ENCODE assay signal across 23 cellular contexts in the genomic region with DNA sequence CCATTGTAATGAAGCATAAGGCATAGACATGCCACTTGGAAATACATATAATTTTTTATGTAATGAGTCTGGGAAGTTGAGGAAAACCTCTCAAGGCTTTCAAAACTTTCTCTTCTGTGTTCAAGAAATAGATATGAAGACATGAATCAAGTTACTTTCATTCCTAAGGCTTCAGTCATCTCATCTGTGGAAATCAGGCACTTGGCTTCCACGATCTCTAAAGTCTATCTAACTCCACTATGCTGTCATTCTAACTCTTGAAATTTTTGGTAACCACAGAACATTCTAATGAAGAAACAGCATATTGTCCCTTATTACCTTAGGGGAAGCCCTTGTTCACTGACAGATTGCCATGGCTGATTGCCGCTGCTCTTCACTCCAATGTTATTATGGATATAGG.
DNase-seq lines count a peak whose midpoint lies in the region; ATAC-seq and TF ChIP-seq lines count a peak whose summit lies in the region.
"Had no signal": no experiment of that assay in that cellular context is flagged by ENCODE, and none has a peak within 500 bp of the region (broad histone marks: within the 10 kb centered on the region; RNA-seq: fewer than 3 reads in every experiment).

No MANE protein-coding gene starts in this region.

- H3K4me3 Mint-ChIP-seq in activated CD8-positive, alpha-beta memory T cell treated with anti-CD3 and anti-CD28 coated beads, Interleukin-2, amount 10 ng/mL, durations not matched to agents 7 days and 5 days, result no peak overlapping the region
- H3K4me3 Mint-ChIP-seq in CD4-positive, alpha-beta memory T cell, result no peak overlapping the region
- H3K4me3 Mint-ChIP-seq: CD14-positive monocyte; CD4-positive, alpha-beta T cell; GM23338; H9; HFFc6 had no signal

- no peak for TF ChIP-seq CTCF in OCI-LY1 (IDR thresholded peaks at IDR 0.05; ENCODE audit: low read length)
- TF ChIP-seq CTCF in brain microvascular endothelial cell (IDR thresholded peaks at IDR 0.05; ENCODE audit: low read depth, low read length, missing control alignments), result no peak

- DNase-seq in brain microvascular endothelial cell (peak; percentile 9), fibroblast of gingiva (ENCODE audit: low read depth) (peak; percentile 2)
- no peak for DNase-seq in activated CD8-positive, alpha-beta memory T cell treated with anti-CD3 and anti-CD28 coated beads, Interleukin-2, amount 10 ng/mL, durations not matched to agents 7 days and 5 days
- no peak for DNase-seq in CD4-positive, alpha-beta memory T cell
- DNase-seq: 8988T; ACHN; AML-193; BE2C; Calu3; CD4-positive, alpha-beta T cell; COR-L47; DMS53; DMS79 treated with DMSO at 0.1 percent for 48 hours; GF-D8; H9; HFFc6 had no signal

- ATAC-seq in GM21786 (IDR thresholded peaks at IDR 0.05; ENCODE audit: unreplicated experiment), result no peak
- no peak for ATAC-seq in activated CD8-positive, alpha-beta memory T cell treated with anti-CD3 and anti-CD28 coated beads, Interleukin-2, amount 10 ng/mL, durations not matched to agents 7 days and 5 days
- ATAC-seq in GM21737 (IDR thresholded peaks at IDR 0.05; ENCODE audit: unreplicated experiment), result no peak
- ATAC-seq: A549, GM23338 had no signal

- H3K27me3 ChIP-seq in OCI-LY1 (ENCODE audit: insufficient read depth, low read length) (no peaks in the 10 kb centered on the region), brain microvascular endothelial cell (replicated peaks) (no peaks in the 10 kb centered on the region)
- no peaks in the 10 kb centered on the region for H3K27me3 ChIP-seq in CD4-positive, alpha-beta memory T cell (ENCODE audit: insufficient read depth, low read length)
- H3K27me3 ChIP-seq: BE2C; BLaER1 treated with 17β-estradiol and CSF1 and Interleukin-3, amounts not matched to agents 10 nM and 100 nM had no signal

- intact Hi-C loops in CD4-positive, alpha-beta memory T cell (cut with micrococcal nuclease), result no loop called here

- no peaks in the 10 kb centered on the region for H3K27me3 Mint-ChIP-seq in activated CD8-positive, alpha-beta memory T cell treated with anti-CD3 and anti-CD28 coated beads, Interleukin-2, amount 10 ng/mL, durations not matched to agents 7 days and 5 days
- no peaks in the 10 kb centered on the region for H3K27me3 Mint-ChIP-seq in CD4-positive, alpha-beta memory T cell
- H3K27me3 Mint-ChIP-seq: CD4-positive, alpha-beta T cell had no signal

- H3K27ac Mint-ChIP-seq in activated CD8-positive, alpha-beta memory T cell treated with anti-CD3 and anti-CD28 coated beads, Interleukin-2, amount 10 ng/mL, durations not matched to agents 7 days and 5 days, result no peak overlapping the region
- no peak overlapping the region for H3K27ac Mint-ChIP-seq in CD4-positive, alpha-beta memory T cell
- H3K27ac Mint-ChIP-seq: CD14-positive monocyte; CD4-positive, alpha-beta T cell; GM23338; H9; HFFc6 had no signal

- no peaks in the 10 kb centered on the region for H3K9me2 ChIP-seq in OCI-LY1 (ENCODE audit: low read depth, low read length)

- peak overlapping the region; percentile 53; the same call in 1 of the 2 replicates for H2AFZ ChIP-seq in OCI-LY1 (ENCODE audit: low read length)
- H2AFZ ChIP-seq: GM23338 had no signal

- no peaks in the 10 kb centered on the region for H3K4me1 Mint-ChIP-seq in activated CD8-positive, alpha-beta memory T cell treated with anti-CD3 and anti-CD28 coated beads, Interleukin-2, amount 10 ng/mL, durations not matched to agents 7 days and 5 days
- no peaks in the 10 kb centered on the region for H3K4me1 Mint-ChIP-seq in CD4-positive, alpha-beta memory T cell
- H3K4me1 Mint-ChIP-seq: CD14-positive monocyte had no signal

- H3K36me3 ChIP-seq in OCI-LY1 (ENCODE audit: insufficient read depth, low read length) (no peaks in the 10 kb centered on the region; the same call in 1 of the 2 replicates), brain microvascular endothelial cell (replicated peaks) (no peaks in the 10 kb centered on the region)
- H3K36me3 ChIP-seq in CD4-positive, alpha-beta memory T cell (ENCODE audit: insufficient read depth, low read length), result no peaks in the 10 kb centered on the region
- H3K36me3 ChIP-seq: BE2C; BLaER1 treated with 17β-estradiol and CSF1 and Interleukin-3, amounts not matched to agents 10 nM and 100 nM had no signal

- H3K9me3 ChIP-seq in OCI-LY1 (ENCODE audit: low read length), result no peaks in the 10 kb centered on the region
- no peaks in the 10 kb centered on the region for H3K9me3 ChIP-seq in CD4-positive, alpha-beta memory T cell (ENCODE audit: control insufficient read depth in 1 of 2, low read length in 2 of 2)
- H3K9me3 ChIP-seq: A549; BE2C; BLaER1 treated with 17β-estradiol and CSF1 and Interleukin-3, amounts not matched to agents 10 nM and 100 nM had no signal

- peak overlapping the region; percentile 16 for H3K27ac ChIP-seq in OCI-LY1 (ENCODE audit: low read depth, low read length, poor library complexity, severe bottlenecking)
- H3K27ac ChIP-seq in brain microvascular endothelial cell, result no peak overlapping the region
- H3K27ac ChIP-seq in CD4-positive, alpha-beta memory T cell (ENCODE audit: low read depth, low read length), result no peak overlapping the region
- H3K27ac ChIP-seq: A549; BLaER1 treated with 17β-estradiol and CSF1 and Interleukin-3, amounts not matched to agents 10 nM and 100 nM had no signal

- no peaks in the 10 kb centered on the region for H3F3A ChIP-seq in OCI-LY1 (ENCODE audit: insufficient read depth, low read length)

- H3K9ac ChIP-seq in OCI-LY1 (ENCODE audit: low read length), result no peak overlapping the region
- H3K9ac ChIP-seq: BLaER1 treated with 17β-estradiol and CSF1 and Interleukin-3, amounts not matched to agents 10 nM and 100 nM had no signal

- H3K79me2 ChIP-seq in OCI-LY1 (ENCODE audit: insufficient read depth, low read length), result no peaks in the 10 kb centered on the region

- CTCF ChIA-PET in activated CD8-positive, alpha-beta memory T cell treated with anti-CD3 and anti-CD28 coated beads, Interleukin-2, amount 10 ng/mL, durations not matched to agents 7 days and 5 days (lab: Charles Lee), result no interaction called here
- CTCF ChIA-PET in CD4-positive, alpha-beta memory T cell (lab: Charles Lee; ENCODE audit: partially characterized antibody), result no interaction called here

- H3K9me3 Mint-ChIP-seq in activated CD8-positive, alpha-beta memory T cell treated with anti-CD3 and anti-CD28 coated beads, Interleukin-2, amount 10 ng/mL, durations not matched to agents 7 days and 5 days (ENCODE audit: low read depth), result peaks cover 10% of the 10 kb centered on the region
- H3K9me3 Mint-ChIP-seq in CD4-positive, alpha-beta memory T cell, result peaks cover 0 to 16% (median 6%) of the 10 kb centered on the region in 8 donors
- H3K9me3 Mint-ChIP-seq: H9 had no signal

- POLR2A ChIA-PET in CD4-positive, alpha-beta memory T cell (lab: Charles Lee; ENCODE audit: partially characterized antibody), result no interaction called here

- H3K4me3 ChIP-seq in OCI-LY1 (ENCODE audit: low read depth, low read length, poor library complexity, severe bottlenecking), result no peak overlapping the region
- no peak overlapping the region for H3K4me3 ChIP-seq in brain microvascular endothelial cell (ENCODE audit: low read depth, low read length)
- no peak overlapping the region for H3K4me3 ChIP-seq in CD4-positive, alpha-beta memory T cell (ENCODE audit: low read length in 2 of 2)
- H3K4me3 ChIP-seq: A549; BLaER1 treated with 17β-estradiol and CSF1 and Interleukin-3, amounts not matched to agents 10 nM and 100 nM; GM23338 had no signal

- H4K20me1 ChIP-seq in OCI-LY1 (ENCODE audit: insufficient read depth, low read length), result no peaks in the 10 kb centered on the region
- H4K20me1 ChIP-seq: BLaER1 treated with 17β-estradiol and CSF1 and Interleukin-3, amounts not matched to agents 10 nM and 100 nM had no signal

- in situ Hi-C loops in brain microvascular endothelial cell (cut with HindIII; ENCODE audit: low pct_ligation_motif_present, low sequenced_read_pairs), result no loop called here

- H3K36me3 Mint-ChIP-seq in activated CD8-positive, alpha-beta memory T cell treated with anti-CD3 and anti-CD28 coated beads, Interleukin-2, amount 10 ng/mL, durations not matched to agents 7 days and 5 days, result no peaks in the 10 kb centered on the region
- no peaks in the 10 kb centered on the region for H3K36me3 Mint-ChIP-seq in CD4-positive, alpha-beta memory T cell
- H3K36me3 Mint-ChIP-seq: CD14-positive monocyte had no signal

- peaks cover 83% of the 10 kb centered on the region for H3K4me1 ChIP-seq in OCI-LY1 (ENCODE audit: insufficient read depth, low read length, severe bottlenecking)
- no peaks in the 10 kb centered on the region for H3K4me1 ChIP-seq in CD4-positive, alpha-beta memory T cell (ENCODE audit: insufficient read depth, low read length)
- H3K4me1 ChIP-seq: A549, BE2C had no signal

- H3K4me2 ChIP-seq in OCI-LY1 (ENCODE audit: low read length), result peak overlapping the region; percentile 6; the same call in 1 of the 2 replicates
- H3K4me2 ChIP-seq: A549; BLaER1 treated with 17β-estradiol and CSF1 and Interleukin-3, amounts not matched to agents 10 nM and 100 nM; GM23338 had no signal

Comparison
In these comparisons a context has a peak if more than half of its experiments do, and no peak if none do; other contexts are left out.
1. DNase-seq: peak in brain microvascular endothelial cell (single experiment) and fibroblast of gingiva (single experiment); none in activated CD8-positive, alpha-beta memory T cell treated with anti-CD3 and anti-CD28 coated beads, Interleukin-2, amount 10 ng/mL, durations not matched to agents 7 days and 5 days (single experiment) and CD4-positive, alpha-beta memory T cell (0 of 5).